1 cellular context compared by ENCODE assay signal in the genomic region with DNA sequence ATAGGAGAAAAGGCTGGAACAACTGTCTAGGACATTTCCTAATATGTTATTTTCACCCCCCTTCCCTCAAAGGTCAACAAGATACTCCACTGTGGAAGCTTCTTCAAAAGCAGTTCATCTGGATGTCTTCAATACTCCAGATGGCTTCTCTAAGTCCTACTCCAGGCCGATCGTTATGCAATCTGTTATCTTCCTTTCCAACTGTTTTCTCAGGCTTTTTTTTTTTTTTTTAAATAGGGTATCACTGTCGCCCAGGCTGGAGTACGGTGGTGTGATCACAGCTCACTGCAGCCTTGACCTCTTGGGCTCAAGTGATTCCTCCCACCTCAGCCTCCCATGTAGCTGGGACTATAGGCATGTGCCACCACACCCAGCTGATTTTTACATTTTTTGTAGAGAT.
TF ChIP-seq lines count a peak whose summit lies in the region.

No MANE protein-coding gene starts in this region.

TF ChIP-seq in GM23338, 12 proteins besides CTCF, POLR2A, EP300 and RAD21 (continued from another document):
- TF ChIP-seq, protein P1, sequence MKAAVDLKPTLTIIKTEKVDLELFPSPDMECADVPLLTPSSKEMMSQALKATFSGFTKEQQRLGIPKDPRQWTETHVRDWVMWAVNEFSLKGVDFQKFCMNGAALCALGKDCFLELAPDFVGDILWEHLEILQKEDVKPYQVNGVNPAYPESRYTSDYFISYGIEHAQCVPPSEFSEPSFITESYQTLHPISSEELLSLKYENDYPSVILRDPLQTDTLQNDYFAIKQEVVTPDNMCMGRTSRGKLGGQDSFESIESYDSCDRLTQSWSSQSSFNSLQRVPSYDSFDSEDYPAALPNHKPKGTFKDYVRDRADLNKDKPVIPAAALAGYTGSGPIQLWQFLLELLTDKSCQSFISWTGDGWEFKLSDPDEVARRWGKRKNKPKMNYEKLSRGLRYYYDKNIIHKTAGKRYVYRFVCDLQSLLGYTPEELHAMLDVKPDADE (IDR thresholded peaks at IDR 0.05): no peak
- no peak for TF ChIP-seq NANOG (IDR thresholded peaks at IDR 0.05; ENCODE audit: borderline replicate concordance)
- no peak for TF ChIP-seq STAT1 (IDR thresholded peaks at IDR 0.05; ENCODE audit: unreplicated experiment)
- no peak for TF ChIP-seq EZH2phosphoT487 (IDR thresholded peaks at IDR 0.05; ENCODE audit: unreplicated experiment)
- TF ChIP-seq, protein P2, sequence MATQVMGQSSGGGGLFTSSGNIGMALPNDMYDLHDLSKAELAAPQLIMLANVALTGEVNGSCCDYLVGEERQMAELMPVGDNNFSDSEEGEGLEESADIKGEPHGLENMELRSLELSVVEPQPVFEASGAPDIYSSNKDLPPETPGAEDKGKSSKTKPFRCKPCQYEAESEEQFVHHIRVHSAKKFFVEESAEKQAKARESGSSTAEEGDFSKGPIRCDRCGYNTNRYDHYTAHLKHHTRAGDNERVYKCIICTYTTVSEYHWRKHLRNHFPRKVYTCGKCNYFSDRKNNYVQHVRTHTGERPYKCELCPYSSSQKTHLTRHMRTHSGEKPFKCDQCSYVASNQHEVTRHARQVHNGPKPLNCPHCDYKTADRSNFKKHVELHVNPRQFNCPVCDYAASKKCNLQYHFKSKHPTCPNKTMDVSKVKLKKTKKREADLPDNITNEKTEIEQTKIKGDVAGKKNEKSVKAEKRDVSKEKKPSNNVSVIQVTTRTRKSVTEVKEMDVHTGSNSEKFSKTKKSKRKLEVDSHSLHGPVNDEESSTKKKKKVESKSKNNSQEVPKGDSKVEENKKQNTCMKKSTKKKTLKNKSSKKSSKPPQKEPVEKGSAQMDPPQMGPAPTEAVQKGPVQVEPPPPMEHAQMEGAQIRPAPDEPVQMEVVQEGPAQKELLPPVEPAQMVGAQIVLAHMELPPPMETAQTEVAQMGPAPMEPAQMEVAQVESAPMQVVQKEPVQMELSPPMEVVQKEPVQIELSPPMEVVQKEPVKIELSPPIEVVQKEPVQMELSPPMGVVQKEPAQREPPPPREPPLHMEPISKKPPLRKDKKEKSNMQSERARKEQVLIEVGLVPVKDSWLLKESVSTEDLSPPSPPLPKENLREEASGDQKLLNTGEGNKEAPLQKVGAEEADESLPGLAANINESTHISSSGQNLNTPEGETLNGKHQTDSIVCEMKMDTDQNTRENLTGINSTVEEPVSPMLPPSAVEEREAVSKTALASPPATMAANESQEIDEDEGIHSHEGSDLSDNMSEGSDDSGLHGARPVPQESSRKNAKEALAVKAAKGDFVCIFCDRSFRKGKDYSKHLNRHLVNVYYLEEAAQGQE (IDR thresholded peaks at IDR 0.05; ENCODE audit: unreplicated experiment): no peak
- no peak for TF ChIP-seq EZH2 (IDR thresholded peaks at IDR 0.05; ENCODE audit: low read depth, unreplicated experiment)
- TF ChIP-seq, protein P3, sequence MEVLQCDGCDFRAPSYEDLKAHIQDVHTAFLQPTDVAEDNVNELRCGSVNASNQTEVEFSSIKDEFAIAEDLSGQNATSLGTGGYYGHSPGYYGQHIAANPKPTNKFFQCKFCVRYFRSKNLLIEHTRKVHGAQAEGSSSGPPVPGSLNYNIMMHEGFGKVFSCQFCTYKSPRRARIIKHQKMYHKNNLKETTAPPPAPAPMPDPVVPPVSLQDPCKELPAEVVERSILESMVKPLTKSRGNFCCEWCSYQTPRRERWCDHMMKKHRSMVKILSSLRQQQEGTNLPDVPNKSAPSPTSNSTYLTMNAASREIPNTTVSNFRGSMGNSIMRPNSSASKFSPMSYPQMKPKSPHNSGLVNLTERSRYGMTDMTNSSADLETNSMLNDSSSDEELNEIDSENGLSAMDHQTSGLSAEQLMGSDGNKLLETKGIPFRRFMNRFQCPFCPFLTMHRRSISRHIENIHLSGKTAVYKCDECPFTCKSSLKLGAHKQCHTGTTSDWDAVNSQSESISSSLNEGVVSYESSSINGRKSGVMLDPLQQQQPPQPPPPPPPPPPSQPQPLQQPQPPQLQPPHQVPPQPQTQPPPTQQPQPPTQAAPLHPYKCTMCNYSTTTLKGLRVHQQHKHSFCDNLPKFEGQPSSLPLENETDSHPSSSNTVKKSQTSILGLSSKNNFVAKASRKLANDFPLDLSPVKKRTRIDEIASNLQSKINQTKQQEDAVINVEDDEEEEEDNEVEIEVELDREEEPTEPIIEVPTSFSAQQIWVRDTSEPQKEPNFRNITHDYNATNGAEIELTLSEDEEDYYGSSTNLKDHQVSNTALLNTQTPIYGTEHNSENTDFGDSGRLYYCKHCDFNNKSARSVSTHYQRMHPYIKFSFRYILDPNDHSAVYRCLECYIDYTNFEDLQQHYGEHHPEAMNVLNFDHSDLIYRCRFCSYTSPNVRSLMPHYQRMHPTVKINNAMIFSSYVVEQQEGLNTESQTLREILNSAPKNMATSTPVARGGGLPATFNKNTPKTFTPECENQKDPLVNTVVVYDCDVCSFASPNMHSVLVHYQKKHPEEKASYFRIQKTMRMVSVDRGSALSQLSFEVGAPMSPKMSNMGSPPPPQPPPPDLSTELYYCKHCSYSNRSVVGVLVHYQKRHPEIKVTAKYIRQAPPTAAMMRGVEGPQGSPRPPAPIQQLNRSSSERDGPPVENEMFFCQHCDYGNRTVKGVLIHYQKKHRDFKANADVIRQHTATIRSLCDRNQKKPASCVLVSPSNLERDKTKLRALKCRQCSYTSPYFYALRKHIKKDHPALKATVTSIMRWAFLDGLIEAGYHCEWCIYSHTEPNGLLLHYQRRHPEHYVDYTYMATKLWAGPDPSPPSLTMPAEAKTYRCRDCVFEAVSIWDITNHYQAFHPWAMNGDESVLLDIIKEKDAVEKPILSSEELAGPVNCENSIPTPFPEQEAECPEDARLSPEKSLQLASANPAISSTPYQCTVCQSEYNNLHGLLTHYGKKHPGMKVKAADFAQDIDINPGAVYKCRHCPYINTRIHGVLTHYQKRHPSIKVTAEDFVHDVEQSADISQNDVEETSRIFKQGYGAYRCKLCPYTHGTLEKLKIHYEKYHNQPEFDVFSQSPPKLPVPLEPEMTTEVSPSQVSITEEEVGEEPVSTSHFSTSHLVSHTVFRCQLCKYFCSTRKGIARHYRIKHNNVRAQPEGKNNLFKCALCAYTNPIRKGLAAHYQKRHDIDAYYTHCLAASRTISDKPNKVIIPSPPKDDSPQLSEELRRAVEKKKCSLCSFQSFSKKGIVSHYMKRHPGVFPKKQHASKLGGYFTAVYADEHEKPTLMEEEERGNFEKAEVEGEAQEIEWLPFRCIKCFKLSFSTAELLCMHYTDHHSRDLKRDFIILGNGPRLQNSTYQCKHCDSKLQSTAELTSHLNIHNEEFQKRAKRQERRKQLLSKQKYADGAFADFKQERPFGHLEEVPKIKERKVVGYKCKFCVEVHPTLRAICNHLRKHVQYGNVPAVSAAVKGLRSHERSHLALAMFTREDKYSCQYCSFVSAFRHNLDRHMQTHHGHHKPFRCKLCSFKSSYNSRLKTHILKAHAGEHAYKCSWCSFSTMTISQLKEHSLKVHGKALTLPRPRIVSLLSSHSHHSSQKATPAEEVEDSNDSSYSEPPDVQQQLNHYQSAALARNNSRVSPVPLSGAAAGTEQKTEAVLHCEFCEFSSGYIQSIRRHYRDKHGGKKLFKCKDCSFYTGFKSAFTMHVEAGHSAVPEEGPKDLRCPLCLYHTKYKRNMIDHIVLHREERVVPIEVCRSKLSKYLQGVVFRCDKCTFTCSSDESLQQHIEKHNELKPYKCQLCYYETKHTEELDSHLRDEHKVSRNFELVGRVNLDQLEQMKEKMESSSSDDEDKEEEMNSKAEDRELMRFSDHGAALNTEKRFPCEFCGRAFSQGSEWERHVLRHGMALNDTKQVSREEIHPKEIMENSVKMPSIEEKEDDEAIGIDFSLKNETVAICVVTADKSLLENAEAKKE (CRISPR knock-in tag; IDR thresholded peaks at IDR 0.05): no peak
